Comparison of ENCODE assay signal across 9 cellular contexts in genomic region chr22:36340621-36341020, GRCh38. TPM values are rescaled to one million over a fixed set of nuclear protein-coding genes. Genes with fewer than 3 reads are reported as not detected.
DNase-seq lines count a peak whose midpoint lies in the region; TF ChIP-seq lines count a peak whose summit lies in the region.
"Had no signal": no experiment of that assay in that cellular context is flagged by ENCODE, and none has a peak within 500 bp of the region (broad histone marks: within the 10 kb centered on the region; RNA-seq: fewer than 3 reads in every experiment).

No MANE protein-coding gene starts in this region.

- no peaks in the 10 kb centered on the region for H3K9me3 ChIP-seq in tibial artery

- H3K36me3 Mint-ChIP-seq in activated naive CD4-positive, alpha-beta T cell treated with anti-CD3 and anti-CD28 coated beads, Interleukin-2, amount 50 U/mL, for 24 hours = peaks cover 30% of the 10 kb centered on the region
- H3K36me3 Mint-ChIP-seq in mesothelial cell of epicardium = peaks cover 42% of the 10 kb centered on the region

- H3K27me3 ChIP-seq in tibial artery = no peaks in the 10 kb centered on the region

- peaks cover 0 to 100% (median 91%) of the 10 kb centered on the region in 4 donors for H3K4me1 ChIP-seq in tibial artery

- TF ChIP-seq CTCF in mesothelial cell of epicardium (IDR thresholded peaks at IDR 0.05; ENCODE audit: unreplicated experiment) = no peak
- no peak for TF ChIP-seq CTCF in tibial artery (IDR thresholded peaks at IDR 0.05)

- H3K27ac ChIP-seq in cingulate gyrus (ENCODE audit: low read depth, low read length) (peak overlapping the region; percentile 92), tibial artery (peak overlapping the region; percentile 95)
- H3K27ac ChIP-seq: HL-60 had no signal

- H3K9me3 Mint-ChIP-seq in activated naive CD4-positive, alpha-beta T cell treated with anti-CD3 and anti-CD28 coated beads, Interleukin-2, amount 50 U/mL, for 24 hours = no peaks in the 10 kb centered on the region
- H3K9me3 Mint-ChIP-seq in mesothelial cell of epicardium = no peaks in the 10 kb centered on the region

- no peaks in the 10 kb centered on the region for H3K27me3 Mint-ChIP-seq in activated naive CD4-positive, alpha-beta T cell treated with anti-CD3 and anti-CD28 coated beads, Interleukin-2, amount 50 U/mL, for 24 hours
- no peaks in the 10 kb centered on the region for H3K27me3 Mint-ChIP-seq in mesothelial cell of epicardium (ENCODE audit: low read depth)

- H3K36me3 ChIP-seq in tibial artery = peaks cover 59 to 80% (median 76%) of the 10 kb centered on the region in 3 donors

- peaks cover 92% of the 10 kb centered on the region for H3K4me1 Mint-ChIP-seq in activated naive CD4-positive, alpha-beta T cell treated with anti-CD3 and anti-CD28 coated beads, Interleukin-2, amount 50 U/mL, for 24 hours
- peaks cover 4% of the 10 kb centered on the region for H3K4me1 Mint-ChIP-seq in mesothelial cell of epicardium

- intact Hi-C loops in tibial artery (cut with DNase I; ENCODE audit: low total_unique reads) = no loop called here

- no peak for DNase-seq in activated naive CD4-positive, alpha-beta T cell treated with Interleukin-2 at 50 U/mL for 16 hours
- no peak for DNase-seq in mesothelial cell of epicardium (ENCODE audit: low spot score in 2 of 2, unreplicated experiment in 2 of 2)
- no peak for DNase-seq in tibial artery
- DNase-seq in NK-92 (lab: John Stamatoyannopoulos, UW; ENCODE audit: unreplicated experiment) = no peak
- DNase-seq in SK-N-DZ (ENCODE audit: low spot score) = no peak
- DNase-seq in hippocampal formation (lab: John Stamatoyannopoulos, UW) = no peak

- H3K4me3 ChIP-seq in tibial artery = no peak overlapping the region

- H3K27ac Mint-ChIP-seq in activated naive CD4-positive, alpha-beta T cell treated with anti-CD3 and anti-CD28 coated beads, Interleukin-2, amount 50 U/mL, for 24 hours = peak overlapping the region; percentile 94
- H3K27ac Mint-ChIP-seq in mesothelial cell of epicardium = peak overlapping the region; percentile 48

- peak overlapping the region; percentile 54 for H3K4me3 Mint-ChIP-seq in activated naive CD4-positive, alpha-beta T cell treated with anti-CD3 and anti-CD28 coated beads, Interleukin-2, amount 50 U/mL, for 24 hours
- H3K4me3 Mint-ChIP-seq in mesothelial cell of epicardium = no peak overlapping the region

RNA-seq across cellular contexts. Expression of gene MYH9, which starts 47.1 kb away (rescaled TPM):
- 321 to 346 TPM (median 341 TPM) in 3 replicates for total RNA-seq in mesothelial cell of epicardium
- polyA plus RNA-seq in SK-N-DZ (2014; cell fraction: cytosol; rRNA removed) = 23.5 and 30.9 TPM in 2 replicates
- 19.9 and 23.2 TPM in 2 replicates for polyA plus RNA-seq in SK-N-DZ (2014; cell fraction: nucleus; rRNA removed)
